Comparison of ENCODE assay signal across 1 cellular context in genomic region chr20:61659652-61660346, GRCh38.
TF ChIP-seq lines count a peak whose summit lies in the region.

No MANE protein-coding gene starts in this region.

TF ChIP-seq in IMR-90, 13 proteins besides CTCF, POLR2A, EP300 and RAD21 (continued from another document):
- TF ChIP-seq SMC3 (IDR thresholded peaks at IDR 0.05; ENCODE audit: low read depth, low read length) (no peak), USF2 (IDR thresholded peaks at IDR 0.05; ENCODE audit: low read depth, low read length) (no peak), CEBPB (IDR thresholded peaks at IDR 0.05; ENCODE audit: low read depth, low read length) (no peak), RCOR1 (IDR thresholded peaks at IDR 0.05; ENCODE audit: insufficient replicate concordance, low read length) (no peak), MXI1 (IDR thresholded peaks at IDR 0.05; ENCODE audit: borderline replicate concordance, low read depth, low read length) (no peak)
